In the genomic region with DNA sequence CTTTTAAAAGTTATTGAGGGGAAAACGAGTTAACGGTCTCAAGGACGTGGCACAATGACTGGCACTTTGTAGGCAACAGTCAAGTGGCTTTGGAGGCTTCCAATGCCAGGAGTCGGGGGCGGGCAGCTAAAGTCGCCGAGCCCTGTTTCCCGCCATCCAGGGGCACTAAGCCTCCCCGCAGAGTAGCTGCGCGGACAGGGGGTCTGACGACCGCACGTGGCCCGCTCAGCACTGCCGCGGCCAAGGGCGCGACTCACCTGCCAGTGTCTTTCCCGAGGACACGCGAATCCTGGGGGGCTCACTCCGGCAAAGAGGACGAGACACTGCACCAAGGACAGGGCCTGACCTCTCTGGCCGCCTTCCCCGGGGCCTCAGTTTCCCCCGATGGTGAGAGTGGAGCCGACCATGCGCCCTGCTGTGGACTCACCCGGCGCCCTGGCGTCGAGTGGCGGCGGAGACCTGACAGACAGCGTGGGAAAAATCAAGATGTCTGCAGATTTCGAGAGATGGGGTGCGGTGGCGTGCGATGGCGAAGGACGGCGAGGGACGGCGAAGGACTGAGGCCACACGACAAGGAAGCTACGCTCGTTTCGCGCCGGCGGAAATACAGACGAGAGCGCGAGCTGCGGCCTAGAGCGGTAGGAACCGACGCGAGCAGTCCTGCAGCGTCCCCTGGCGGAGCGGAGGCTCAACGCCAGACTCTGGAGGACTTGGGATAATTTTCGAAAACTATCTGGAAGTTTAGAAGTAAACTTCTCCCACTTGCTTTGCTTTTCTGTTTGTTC, we compare ENCODE assay signal across 8 cellular contexts. TPM values are rescaled to one million over a fixed set of nuclear protein-coding genes. Genes with fewer than 3 reads are reported as not detected.
DNase-seq lines count a peak whose midpoint lies in the region; ATAC-seq, FAIRE-seq and TF ChIP-seq lines count a peak whose summit lies in the region.

A gene (minus strand): TSS at position 559 of the 785 bp plus-strand sequence.

- H3K36me3 Mint-ChIP-seq in activated CD4-positive, alpha-beta T cell treated with anti-CD3 and anti-CD28 coated beads for 36 hours (ENCODE audit: low read depth), result peaks cover 48% of the 10 kb centered on the region

- peak; percentile 34 to 47; a peak in 4 of 5 replicates for TF ChIP-seq RAD21 in A549 (conservative IDR thresholded peaks at IDR 0.05 in 1 of 2, IDR thresholded peaks at IDR 0.05 in 1 of 2)

- peak within 1 kb of the TSS; percentile 88 for H3K4me2 ChIP-seq in A549

- peak within 1 kb of the TSS; percentile 98 for H3K27ac Mint-ChIP-seq in activated CD4-positive, alpha-beta T cell treated with anti-CD3 and anti-CD28 coated beads for 36 hours

- intact Hi-C loops in activated CD4-positive, alpha-beta T cell treated with anti-CD3 and anti-CD28 coated beads for 36 hours (cut with DNase I, micrococcal nuclease), result loop anchor here (1.0 to 10.0 kb wide), 6 partner anchors 11 to 1256 kb away; a partner anchor contains a TSS

- peaks cover 39% of the 10 kb centered on the region for H3K4me1 Mint-ChIP-seq in activated CD4-positive, alpha-beta T cell treated with anti-CD3 and anti-CD28 coated beads for 36 hours

- peak; percentile 97 for TF ChIP-seq CTCF in A549 (IDR thresholded peaks at IDR 0.05)
- peak; percentile 100 for TF ChIP-seq CTCF in choroid plexus epithelial cell (conservative IDR thresholded peaks at IDR 0.05; ENCODE audit: low read depth, low read length)

- H3K9me3 Mint-ChIP-seq in activated CD4-positive, alpha-beta T cell treated with anti-CD3 and anti-CD28 coated beads for 36 hours (ENCODE audit: low read depth), result no peaks in the 10 kb centered on the region

- TF ChIP-seq EP300 in A549 (IDR thresholded peaks at IDR 0.05), result no peak

- H3K4me3 ChIP-seq in A549, result peak within 1 kb of the TSS; percentile 95
- peak within 1 kb of the TSS; percentile 93 for H3K4me3 ChIP-seq in choroid plexus epithelial cell (ENCODE audit: low read depth, low read length)

- CTCF ChIA-PET in A549 (lab: Yijun Ruan, JAX), result interaction anchor here (0.6 to 7.7 kb wide), 23 partner anchors 10 to 233 kb away, joined by 3 to 142 read pairs (median 4); a partner anchor contains a TSS
- CTCF ChIA-PET in activated CD4-positive, alpha-beta T cell treated with anti-CD3 and anti-CD28 coated beads for 36 hours (lab: Charles Lee), result interaction anchor here (0.6 to 4.9 kb wide), 12 partner anchors 9 to 1261 kb away, joined by 3 to 101 read pairs (median 4); a partner anchor contains a TSS

- H3K9me3 ChIP-seq in A549, result no peaks in the 10 kb centered on the region

- peaks cover 15% of the 10 kb centered on the region; the same call in 2 of the 3 replicates for H3K4me1 ChIP-seq in A549

- POLR2A ChIA-PET in A549 (lab: Yijun Ruan, JAX), result interaction anchor here (0.6 to 2.4 kb wide), 22 partner anchors 8 to 397 kb away, joined by 3 to 75 read pairs (median 4); a partner anchor contains a TSS
- POLR2A ChIA-PET in activated CD4-positive, alpha-beta T cell treated with anti-CD3 and anti-CD28 coated beads for 36 hours (lab: Charles Lee), result interaction anchor here (0.5 to 4.3 kb wide), 8 partner anchors 9 to 42 kb away, joined by 3 to 48 read pairs (median 8); a partner anchor contains a TSS

- DNase-seq in A549 (ENCODE audit: low read depth in 1 of 2, low spot score in 1 of 2) (peak; percentile 35 to 98), NCI-H510A treated with DMSO at 0.1 percent for 48 hours (lab: John Stamatoyannopoulos, UW) (peak; percentile 86), choroid plexus epithelial cell (ENCODE audit: low read depth) (peak; percentile 96), kidney tubule cell (ENCODE audit: low spot score) (peak; percentile 93)
- peak; percentile 94 for DNase-seq in activated CD4-positive, alpha-beta T cell treated with anti-CD3 and anti-CD28 coated beads for 36 hours
- peak; percentile 75 to 87 for DNase-seq in stimulated activated CD4-positive, alpha-beta T cell treated with anti-CD3 and anti-CD28 coated beads, Interleukin-1b, Interleukin-23, amount 100 ng/mL, for 1 hour (ENCODE audit: low read depth in 2 of 2)

- 1% methylated on average over 59 of the region's 65 CpGs for WGBS in A549 (ENCODE audit: missing lambda C conversion rate)

- FAIRE-seq in A549 (lab: Jason Lieb, UNC), result no peak

- ATAC-seq in A549, result peak; percentile 87 to 89
- ATAC-seq in GM18520 (IDR thresholded peaks at IDR 0.05; ENCODE audit: unreplicated experiment), result peak; percentile 62
- peak; percentile 69 for ATAC-seq in HG03354 (IDR thresholded peaks at IDR 0.05; ENCODE audit: poor library complexity, severe bottlenecking, unreplicated experiment)
- ATAC-seq in activated CD4-positive, alpha-beta T cell treated with anti-CD3 and anti-CD28 coated beads for 36 hours, result peak; percentile 84

- H3K27ac ChIP-seq in A549, result peak within 1 kb of the TSS; percentile 97

- TF ChIP-seq POLR2A in A549 (IDR thresholded peaks at IDR 0.05; ENCODE audit: low read length), result peak; percentile 99

- H3K27me3 Mint-ChIP-seq in activated CD4-positive, alpha-beta T cell treated with anti-CD3 and anti-CD28 coated beads for 36 hours, result peaks cover 4% of the 10 kb centered on the region

- H3K4me3 Mint-ChIP-seq in activated CD4-positive, alpha-beta T cell treated with anti-CD3 and anti-CD28 coated beads for 36 hours, result peak within 1 kb of the TSS; percentile 97

TF ChIP-seq in A549, 52 proteins besides CTCF, POLR2A, EP300 and RAD21 (continues in another document):
- TF ChIP-seq, protein P1, sequence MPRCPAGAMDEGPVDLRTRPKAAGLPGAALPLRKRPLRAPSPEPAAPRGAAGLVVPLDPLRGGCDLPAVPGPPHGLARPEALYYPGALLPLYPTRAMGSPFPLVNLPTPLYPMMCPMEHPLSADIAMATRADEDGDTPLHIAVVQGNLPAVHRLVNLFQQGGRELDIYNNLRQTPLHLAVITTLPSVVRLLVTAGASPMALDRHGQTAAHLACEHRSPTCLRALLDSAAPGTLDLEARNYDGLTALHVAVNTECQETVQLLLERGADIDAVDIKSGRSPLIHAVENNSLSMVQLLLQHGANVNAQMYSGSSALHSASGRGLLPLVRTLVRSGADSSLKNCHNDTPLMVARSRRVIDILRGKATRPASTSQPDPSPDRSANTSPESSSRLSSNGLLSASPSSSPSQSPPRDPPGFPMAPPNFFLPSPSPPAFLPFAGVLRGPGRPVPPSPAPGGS (IDR thresholded peaks at IDR 0.05), result peak; percentile 96; the same call in 2 of the 3 replicates
- TF ChIP-seq CHD2 (IDR thresholded peaks at IDR 0.05; ENCODE audit: low read length, partially characterized antibody) (peak; percentile 30), HDAC2 (IDR thresholded peaks at IDR 0.05) (no peak), RARB (CRISPR knock-in tag; IDR thresholded peaks at IDR 0.05) (0 out of 2 replicates have a peak, but pooled peaks have one; percentile 36), FOSB (CRISPR knock-in tag; IDR thresholded peaks at IDR 0.05) (no peak), EHF (CRISPR knock-in tag; IDR thresholded peaks at IDR 0.05) (0 out of 2 replicates have a peak, but pooled peaks have one; percentile 26), HOXB13 (CRISPR knock-in tag; IDR thresholded peaks at IDR 0.05; ENCODE audit: low read depth) (0 out of 2 replicates have a peak, but pooled peaks have one; percentile 34), ZC3H11A (IDR thresholded peaks at IDR 0.05) (no peak), POLR2AphosphoS2 (conservative IDR thresholded peaks at IDR 0.05; ENCODE audit: low read length) (no peak), GATA3 (IDR thresholded peaks at IDR 0.05; ENCODE audit: borderline replicate concordance) (0 out of 2 replicates have a peak, but pooled peaks have one; percentile 38), MYC (IDR thresholded peaks at IDR 0.05; ENCODE audit: borderline replicate concordance, low read length) (peak; percentile 100), NR3C1 (IDR thresholded peaks at IDR 0.05) (no peak)
- TF ChIP-seq, protein P2, sequence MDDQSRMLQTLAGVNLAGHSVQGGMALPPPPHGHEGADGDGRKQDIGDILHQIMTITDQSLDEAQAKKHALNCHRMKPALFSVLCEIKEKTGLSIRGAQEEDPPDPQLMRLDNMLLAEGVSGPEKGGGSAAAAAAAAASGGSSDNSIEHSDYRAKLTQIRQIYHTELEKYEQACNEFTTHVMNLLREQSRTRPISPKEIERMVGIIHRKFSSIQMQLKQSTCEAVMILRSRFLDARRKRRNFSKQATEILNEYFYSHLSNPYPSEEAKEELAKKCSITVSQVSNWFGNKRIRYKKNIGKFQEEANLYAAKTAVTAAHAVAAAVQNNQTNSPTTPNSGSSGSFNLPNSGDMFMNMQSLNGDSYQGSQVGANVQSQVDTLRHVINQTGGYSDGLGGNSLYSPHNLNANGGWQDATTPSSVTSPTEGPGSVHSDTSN (IDR thresholded peaks at IDR 0.05), result 0 out of 2 replicates have a peak, but pooled peaks have one; percentile 29
- TF ChIP-seq, protein P3, sequence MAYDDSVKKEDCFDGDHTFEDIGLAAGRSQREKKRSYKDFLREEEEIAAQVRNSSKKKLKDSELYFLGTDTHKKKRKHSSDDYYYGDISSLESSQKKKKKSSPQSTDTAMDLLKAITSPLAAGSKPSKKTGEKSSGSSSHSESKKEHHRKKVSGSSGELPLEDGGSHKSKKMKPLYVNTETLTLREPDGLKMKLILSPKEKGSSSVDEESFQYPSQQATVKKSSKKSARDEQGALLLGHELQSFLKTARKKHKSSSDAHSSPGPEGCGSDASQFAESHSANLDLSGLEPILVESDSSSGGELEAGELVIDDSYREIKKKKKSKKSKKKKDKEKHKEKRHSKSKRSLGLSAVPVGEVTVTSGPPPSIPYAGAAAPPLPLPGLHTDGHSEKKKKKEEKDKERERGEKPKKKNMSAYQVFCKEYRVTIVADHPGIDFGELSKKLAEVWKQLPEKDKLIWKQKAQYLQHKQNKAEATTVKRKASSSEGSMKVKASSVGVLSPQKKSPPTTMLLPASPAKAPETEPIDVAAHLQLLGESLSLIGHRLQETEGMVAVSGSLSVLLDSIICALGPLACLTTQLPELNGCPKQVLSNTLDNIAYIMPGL (CRISPR knock-in tag; IDR thresholded peaks at IDR 0.05; ENCODE audit: borderline replicate concordance), result peak; percentile 90
- TF ChIP-seq, protein P4, sequence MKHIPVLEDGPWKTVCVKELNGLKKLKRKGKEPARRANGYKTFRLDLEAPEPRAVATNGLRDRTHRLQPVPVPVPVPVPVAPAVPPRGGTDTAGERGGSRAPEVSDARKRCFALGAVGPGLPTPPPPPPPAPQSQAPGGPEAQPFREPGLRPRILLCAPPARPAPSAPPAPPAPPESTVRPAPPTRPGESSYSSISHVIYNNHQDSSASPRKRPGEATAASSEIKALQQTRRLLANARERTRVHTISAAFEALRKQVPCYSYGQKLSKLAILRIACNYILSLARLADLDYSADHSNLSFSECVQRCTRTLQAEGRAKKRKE (CRISPR knock-in tag; IDR thresholded peaks at IDR 0.05; ENCODE audit: low read depth), result no peak

RNA-seq across cellular contexts. Expression of the gene that starts here (rescaled TPM):
- polyA plus RNA-seq in A549 (2011; rRNA removed), result 154 and 159 TPM in 2 replicates
- 191 and 192 TPM in 2 replicates for polyA plus RNA-seq in A549 (2012; cell fraction: cytosol; rRNA removed)
- 203 and 229 TPM in 2 replicates for polyA plus RNA-seq in A549 (2012; cell fraction: nucleus; rRNA removed)
- polyA plus RNA-seq in A549 (2017; fragmentation: RNase III; extraction: RNeasy Plus Mini Kit Qiagen cat#74134 plus additional on column Dnase treatment), result 122 to 128 TPM (median 125 TPM) in 3 replicates
- 103 and 114 TPM in 2 replicates for polyA minus RNA-seq in A549 (2011; rRNA and poly(A)+ RNA removed)
- 10 to 100 TPM; 70.7 to 72.4 TPM for total RNA-seq in activated CD4-positive, alpha-beta T cell treated with anti-CD3 and anti-CD28 coated beads for 36 hours

Comparison
In these comparisons a context has a peak if more than half of its experiments do, and no peak if none do; other contexts are left out.
1. Peak in every context shown above with its lines: DNase-seq, ATAC-seq, H3K4me3 ChIP-seq and H3K27ac ChIP-seq.